In genomic region chr14:81005540-81006228, GRCh38 we compare ENCODE assay signal across 33 cellular contexts. TPM values are rescaled to one million over a fixed set of nuclear protein-coding genes. Genes with fewer than 3 reads are reported as not detected.
"Had no signal": no experiment of that assay in that cellular context is flagged by ENCODE, and none has a peak within 500 bp of the region (broad histone marks: within the 10 kb centered on the region; RNA-seq: fewer than 3 reads in every experiment).

No MANE protein-coding gene starts in this region.

- H2AFZ ChIP-seq: PC-9 had no signal

- H3K4me2 ChIP-seq: PC-9, SK-N-SH had no signal

- H3K4me1 Mint-ChIP-seq: activated CD4-positive, alpha-beta T cell treated with anti-CD3 and anti-CD28 coated beads, Interleukin-2, amount 10 ng/mL, durations not matched to agents 24 days and 14 days; activated naive CD4-positive, alpha-beta T cell treated with anti-CD3 and anti-CD28 coated beads, Interleukin-2, amount 50 U/mL, for 24 hours; activated naive CD8-positive, alpha-beta T cell treated with anti-CD3 and anti-CD28 coated beads, Interleukin-2, amount 10 ng/mL, durations not matched to agents 7 days and 5 days had no signal

- H3K36me3 Mint-ChIP-seq: activated naive CD4-positive, alpha-beta T cell treated with anti-CD3 and anti-CD28 coated beads, Interleukin-2, amount 50 U/mL, for 24 hours; activated naive CD8-positive, alpha-beta T cell treated with anti-CD3 and anti-CD28 coated beads, Interleukin-2, amount 10 ng/mL, durations not matched to agents 7 days and 5 days had no signal

- H3K4me1 ChIP-seq: ascending aorta, SJSA1 had no signal

- H3K27ac Mint-ChIP-seq: activated CD4-positive, alpha-beta T cell treated with anti-CD3 and anti-CD28 coated beads, Interleukin-2, amount 10 ng/mL, durations not matched to agents 24 days and 14 days; activated CD8-positive, alpha-beta T cell treated with anti-CD3 and anti-CD28 coated beads for 36 hours; activated naive CD4-positive, alpha-beta T cell treated with anti-CD3 and anti-CD28 coated beads, Interleukin-2, amount 50 U/mL, for 24 hours; activated naive CD8-positive, alpha-beta T cell treated with anti-CD3 and anti-CD28 coated beads, Interleukin-2, amount 10 ng/mL, durations not matched to agents 7 days and 5 days; activated T-cell treated with anti-CD3 and anti-CD28 coated beads, Interleukin-2, amount 50 U/mL, for 72 hours; activated T-helper 2 cell treated with anti-CD3 and anti-CD28 coated beads, Interferon-gamma antibody, Interleukin-2, Interleukin-4, amounts not matched to agents 10 μg/mL and 5 μg/mL and 100 μg/mL, durations not matched to agents 14 hours and 24 hours and 36 hours; T-helper 1 cell treated with Interleukin-12 subunit alpha and Interleukin-12 subunit beta and Interleukin-4 antibody, amounts not matched to agents 30 μg/mL and 1 μg/mL, for 36 hours; T-helper 2 cell treated with Interferon-gamma antibody and Interleukin-4, amounts not matched to agents 5 μg/mL and 100 μg/mL, for 36 hours had no signal

- H3K9me3 ChIP-seq: ascending aorta, SJSA1, SK-N-SH had no signal

- H3K9me3 Mint-ChIP-seq: activated CD4-positive, alpha-beta T cell treated with anti-CD3 and anti-CD28 coated beads, Interleukin-2, amount 10 ng/mL, durations not matched to agents 24 days and 14 days; activated CD8-positive, alpha-beta T cell treated with anti-CD3 and anti-CD28 coated beads for 36 hours; activated naive CD4-positive, alpha-beta T cell treated with anti-CD3 and anti-CD28 coated beads, Interleukin-2, amount 50 U/mL, for 24 hours; activated naive CD8-positive, alpha-beta T cell treated with anti-CD3 and anti-CD28 coated beads, Interleukin-2, amount 10 ng/mL, durations not matched to agents 7 days and 5 days; activated T-cell treated with anti-CD3 and anti-CD28 coated beads, Interleukin-2, amount 50 U/mL, for 72 hours; activated T-helper 2 cell treated with anti-CD3 and anti-CD28 coated beads, Interferon-gamma antibody, Interleukin-2, Interleukin-4, amounts not matched to agents 10 μg/mL and 5 μg/mL and 100 μg/mL, durations not matched to agents 14 hours and 24 hours and 36 hours; T-helper 1 cell treated with Interleukin-12 subunit alpha and Interleukin-12 subunit beta and Interleukin-4 antibody, amounts not matched to agents 30 μg/mL and 1 μg/mL, for 36 hours; T-helper 2 cell treated with Interferon-gamma antibody and Interleukin-4, amounts not matched to agents 5 μg/mL and 100 μg/mL, for 36 hours had no signal

- H3K4me3 ChIP-seq: ascending aorta, PC-9, SJSA1 had no signal

- ATAC-seq: activated CD8-positive, alpha-beta T cell treated with anti-CD3 and anti-CD28 coated beads for 36 hours had no signal

- H3K27ac ChIP-seq: ascending aorta, PC-9, SJSA1 had no signal

- DNase-seq: activated CD4-positive, alpha-beta T cell treated with anti-CD3 and anti-CD28 coated beads, Interleukin-2, amount 10 ng/mL, durations not matched to agents 24 days and 14 days; activated CD4-positive, alpha-beta T cell treated with anti-CD3 and anti-CD28 coated beads, Interleukin-2, amount 50 U/mL, for 4 hours; activated CD8-positive, alpha-beta T cell treated with anti-CD3 and anti-CD28 coated beads for 36 hours; activated gamma-delta T cell; activated naive CD4-positive, alpha-beta T cell treated with Interleukin-2 at 50 U/mL for 16 hours; activated naive CD8-positive, alpha-beta T cell treated with anti-CD3 and anti-CD28 coated beads, Interleukin-2, amount 10 ng/mL, durations not matched to agents 7 days and 5 days; activated T-cell treated with anti-CD3 and anti-CD28 coated beads, Interleukin-2, amount 50 U/mL, for 1 hour; activated T-cell treated with anti-CD3 and anti-CD28 coated beads, Interleukin-2, amount 50 U/mL, for 72 hours; amygdala; IMR-90; Karpas-422; KBM-7; NCI-H1105; NCI-H1417 treated with DMSO at 0.1 percent for 48 hours; NCI-H187 treated with DMSO at 0.1 percent for 48 hours; NCI-H2081; NCI-H2171 treated with DMSO at 0.1 percent for 48 hours; NCI-H2227 treated with DMSO at 0.1 percent for 48 hours; NCI-H446; NCI-H524; NCI-H69; PC-9; SHP77 treated with DMSO at 0.1 percent for 48 hours; SK-N-SH had no signal

- FAIRE-seq: TTC549 had no signal

- H3K27me3 ChIP-seq: ascending aorta, SJSA1 had no signal

- H3K36me3 ChIP-seq: ascending aorta, SJSA1 had no signal

- H3K4me3 Mint-ChIP-seq: activated CD4-positive, alpha-beta T cell treated with anti-CD3 and anti-CD28 coated beads, Interleukin-2, amount 10 ng/mL, durations not matched to agents 24 days and 14 days; activated CD8-positive, alpha-beta T cell treated with anti-CD3 and anti-CD28 coated beads for 36 hours; activated naive CD4-positive, alpha-beta T cell treated with anti-CD3 and anti-CD28 coated beads, Interleukin-2, amount 50 U/mL, for 24 hours; activated naive CD8-positive, alpha-beta T cell treated with anti-CD3 and anti-CD28 coated beads, Interleukin-2, amount 10 ng/mL, durations not matched to agents 7 days and 5 days; activated T-cell treated with anti-CD3 and anti-CD28 coated beads, Interleukin-2, amount 50 U/mL, for 72 hours; T-helper 1 cell treated with Interleukin-12 subunit alpha and Interleukin-12 subunit beta and Interleukin-4 antibody, amounts not matched to agents 30 μg/mL and 1 μg/mL, for 36 hours; T-helper 2 cell treated with Interferon-gamma antibody and Interleukin-4, amounts not matched to agents 5 μg/mL and 100 μg/mL, for 36 hours had no signal

- H3K9ac ChIP-seq: SK-N-SH had no signal

RNA-seq across cellular contexts. Expression of gene TSHR, which starts 50.3 kb away (rescaled TPM):
- total RNA-seq: activated CD4-positive, alpha-beta T cell treated with anti-CD3 and anti-CD28 coated beads, Interleukin-2, amount 10 ng/mL, durations not matched to agents 24 days and 14 days; activated CD8-positive, alpha-beta memory T cell treated with anti-CD3 and anti-CD28 coated beads for 36 hours; activated T-cell treated with anti-CD3 and anti-CD28 coated beads, Interleukin-2, amount 50 U/mL, for 72 hours; activated T-helper 2 cell treated with anti-CD3 and anti-CD28 coated beads, Interferon-gamma antibody, Interleukin-2, Interleukin-4, amounts not matched to agents 10 μg/mL and 5 μg/mL and 100 μg/mL, durations not matched to agents 14 hours and 24 hours and 36 hours; ascending aorta; IMR-90; MCF 10A; PC-9; SJSA1 had no signal
- polyA plus RNA-seq: IMR-90, SK-N-SH had no signal
